Comparison of ENCODE assay signal across 25 cellular contexts in genomic region chr16:88934066-88934667, GRCh38. TPM values are rescaled to one million over a fixed set of nuclear protein-coding genes. Genes with fewer than 3 reads are reported as not detected.
"Had no signal": no experiment of that assay in that cellular context is flagged by ENCODE, and none has a peak within 500 bp of the region (broad histone marks: within the 10 kb centered on the region; RNA-seq: fewer than 3 reads in every experiment).

No MANE protein-coding gene starts in this region.

- H3K27ac ChIP-seq: parathyroid adenoma, prostate gland, spleen, testis, tibial nerve, upper lobe of right lung, vagina had no signal

- FAIRE-seq: frontal cortex, keratinocyte had no signal

- H3K9me3 ChIP-seq: prostate gland, spleen, testis, tibial nerve, upper lobe of right lung, vagina had no signal

- H3K9ac ChIP-seq: parathyroid adenoma had no signal

- H3K36me3 Mint-ChIP-seq: immature natural killer cell, naive B cell had no signal

- H3K79me2 ChIP-seq: parathyroid adenoma had no signal

- H3K27ac Mint-ChIP-seq: immature natural killer cell; nephron; stimulated activated memory B cell treated with anti-CD40 and anti-IgM and Interleukin-4, amounts not matched to agents 10 μg/mL and 1 μg/mL and 100 μg/mL, for 72 hours; stimulated activated naive CD8-positive, alpha-beta T cell treated with anti-CD3 and anti-CD28 coated beads, Interleukin-15, amount 100 ng/mL, for 72 hours had no signal

- H3K4me3 ChIP-seq: dorsolateral prefrontal cortex, prostate gland, spleen, testis, tibial nerve, upper lobe of right lung, vagina had no signal

- H3K4me1 ChIP-seq: parathyroid adenoma, prostate gland had no signal

- ATAC-seq: esophagus mucosa; sciatic nerve; stimulated activated memory B cell treated with anti-CD40 and anti-IgM and Interleukin-4, amounts not matched to agents 10 μg/mL and 1 μg/mL and 100 μg/mL, for 72 hours; stimulated activated naive CD8-positive, alpha-beta T cell treated with anti-CD3 and anti-CD28 coated beads, Interleukin-15, amount 100 ng/mL, for 72 hours; upper lobe of right lung had no signal

- H3K4me3 Mint-ChIP-seq: immature natural killer cell; nephron; stimulated activated naive CD8-positive, alpha-beta T cell treated with anti-CD3 and anti-CD28 coated beads, Interleukin-15, amount 100 ng/mL, for 72 hours had no signal

- H3K27me3 ChIP-seq: testis, upper lobe of right lung, vagina had no signal

- H3K36me3 ChIP-seq: prostate gland, tibial nerve, upper lobe of right lung, vagina had no signal

- H3K27me3 Mint-ChIP-seq: naive B cell; stimulated activated memory B cell treated with anti-CD40 and anti-IgM and Interleukin-4, amounts not matched to agents 10 μg/mL and 1 μg/mL and 100 μg/mL, for 72 hours had no signal

- H3K4me1 Mint-ChIP-seq: immature natural killer cell had no signal

- H3K9me3 Mint-ChIP-seq: naive B cell; nephron; stimulated activated memory B cell treated with anti-CD40 and anti-IgM and Interleukin-4, amounts not matched to agents 10 μg/mL and 1 μg/mL and 100 μg/mL, for 72 hours had no signal

- DNase-seq: cortex of kidney; dorsolateral prefrontal cortex; effector CD8-positive, alpha-beta T cell; immature natural killer cell; mesendoderm; naive B cell; spleen; stimulated activated CD4-positive, alpha-beta T cell treated with anti-CD3 and anti-CD28 coated beads, Interleukin-15, amount 100 ng/mL, for 24 hours; stimulated activated CD4-positive, alpha-beta T cell treated with anti-CD3 and anti-CD28 coated beads, Interleukin-1b, Interleukin-23, amount 100 ng/mL, for 48 hours; stimulated activated CD4-positive, alpha-beta T cell treated with anti-CD3 and anti-CD28 coated beads, Interleukin-4, amount 100 ng/mL, for 24 hours; stimulated activated naive CD8-positive, alpha-beta T cell treated with anti-CD3 and anti-CD28 coated beads, Interleukin-15, amount 100 ng/mL, for 72 hours; testis; upper lobe of right lung had no signal

- H2AFZ ChIP-seq: parathyroid adenoma had no signal

RNA-seq across cellular contexts. Expression of gene CBFA2T3, which starts 42.8 kb away (rescaled TPM):
- total RNA-seq: lung microvascular endothelial cell, renal cortical epithelial cell had no signal
